Comparison of ENCODE assay signal across 1 cellular context in genomic region chr21:26881504-26882228, GRCh38.
TF ChIP-seq lines count a peak whose summit lies in the region.

No MANE protein-coding gene starts in this region.

TF ChIP-seq in SK-N-SH treated with all-trans-retinoic acid at 6 μM for 48 hours, 23 proteins besides CTCF, POLR2A, EP300 and RAD21 (continued from another document):
- TF ChIP-seq, protein P1, sequence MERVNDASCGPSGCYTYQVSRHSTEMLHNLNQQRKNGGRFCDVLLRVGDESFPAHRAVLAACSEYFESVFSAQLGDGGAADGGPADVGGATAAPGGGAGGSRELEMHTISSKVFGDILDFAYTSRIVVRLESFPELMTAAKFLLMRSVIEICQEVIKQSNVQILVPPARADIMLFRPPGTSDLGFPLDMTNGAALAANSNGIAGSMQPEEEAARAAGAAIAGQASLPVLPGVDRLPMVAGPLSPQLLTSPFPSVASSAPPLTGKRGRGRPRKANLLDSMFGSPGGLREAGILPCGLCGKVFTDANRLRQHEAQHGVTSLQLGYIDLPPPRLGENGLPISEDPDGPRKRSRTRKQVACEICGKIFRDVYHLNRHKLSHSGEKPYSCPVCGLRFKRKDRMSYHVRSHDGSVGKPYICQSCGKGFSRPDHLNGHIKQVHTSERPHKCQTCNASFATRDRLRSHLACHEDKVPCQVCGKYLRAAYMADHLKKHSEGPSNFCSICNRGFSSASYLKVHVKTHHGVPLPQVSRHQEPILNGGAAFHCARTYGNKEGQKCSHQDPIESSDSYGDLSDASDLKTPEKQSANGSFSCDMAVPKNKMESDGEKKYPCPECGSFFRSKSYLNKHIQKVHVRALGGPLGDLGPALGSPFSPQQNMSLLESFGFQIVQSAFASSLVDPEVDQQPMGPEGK (CRISPR knock-in tag; IDR thresholded peaks at IDR 0.05; ENCODE audit: borderline replicate concordance): no peak
TF ChIP-seq in SK-N-SH treated with all-trans-retinoic acid at 6 μM for 48 hours: peak in this region for 0.
